Comparison of ENCODE assay signal across 28 cellular contexts in genomic region chr7:136026209-136026608, GRCh38.
"Had no signal": no experiment of that assay in that cellular context is flagged by ENCODE, and none has a peak within 500 bp of the region (broad histone marks: within the 10 kb centered on the region; RNA-seq: fewer than 3 reads in every experiment).

No MANE protein-coding gene starts in this region.

- H3K4me1 ChIP-seq: neural progenitor cell, parathyroid adenoma, psoas muscle, right lobe of liver, stomach, thyroid gland, tibial nerve, upper lobe of right lung, vagina had no signal

- H3K36me3 Mint-ChIP-seq: neural progenitor cell; stimulated activated effector memory CD8-positive, alpha-beta T cell treated with anti-CD3 and anti-CD28 coated beads, Interleukin-12 subunit alpha, Interleukin-12 subunit beta, amount 100 ng/mL, for 72 hours had no signal

- H3K9me3 Mint-ChIP-seq: naive thymus-derived CD4-positive, alpha-beta T cell; natural killer cell; nephron; neural progenitor cell; stimulated activated effector memory CD8-positive, alpha-beta T cell treated with anti-CD3 and anti-CD28 coated beads, Interleukin-12 subunit alpha, Interleukin-12 subunit beta, amount 100 ng/mL, for 72 hours; stimulated activated naive B cell treated with anti-CD40 and anti-IgM and Interleukin-4, amounts not matched to agents 10 μg/mL and 1 μg/mL and 100 μg/mL, for 72 hours; stimulated activated naive CD8-positive, alpha-beta T cell treated with anti-CD3 and anti-CD28 coated beads, Interleukin-15, Interleukin-2, amounts not matched to agents 100 ng/mL and 50 ng/mL, for 24 hours had no signal

- H2AFZ ChIP-seq: neural progenitor cell, parathyroid adenoma had no signal

- H3K79me2 ChIP-seq: parathyroid adenoma had no signal

- H3K4me3 ChIP-seq: neural progenitor cell, ovary, psoas muscle, right lobe of liver, sigmoid colon, stomach, thoracic aorta, thyroid gland, tibial nerve, upper lobe of right lung, vagina had no signal

- H3K27ac Mint-ChIP-seq: naive thymus-derived CD4-positive, alpha-beta T cell; natural killer cell; nephron; neural progenitor cell; progenitor cell of endocrine pancreas; stimulated activated effector memory CD8-positive, alpha-beta T cell treated with anti-CD3 and anti-CD28 coated beads, Interleukin-12 subunit alpha, Interleukin-12 subunit beta, amount 100 ng/mL, for 72 hours; stimulated activated naive B cell treated with anti-CD40 and anti-IgM and Interleukin-4, amounts not matched to agents 10 μg/mL and 1 μg/mL and 100 μg/mL, for 72 hours; stimulated activated naive CD8-positive, alpha-beta T cell treated with anti-CD3 and anti-CD28 coated beads, Interleukin-15, Interleukin-2, amounts not matched to agents 100 ng/mL and 50 ng/mL, for 24 hours had no signal

- H3K9me3 ChIP-seq: ovary, psoas muscle, right lobe of liver, sigmoid colon, stomach, thoracic aorta, thyroid gland, tibial nerve, upper lobe of right lung, vagina had no signal

- H3K27ac ChIP-seq: neural progenitor cell, ovary, parathyroid adenoma, psoas muscle, right lobe of liver, sigmoid colon, stomach, thoracic aorta, thyroid gland, tibial nerve, upper lobe of right lung, vagina had no signal

- H3K4me3 Mint-ChIP-seq: naive thymus-derived CD4-positive, alpha-beta T cell; natural killer cell; nephron; neural progenitor cell; stimulated activated effector memory CD8-positive, alpha-beta T cell treated with anti-CD3 and anti-CD28 coated beads, Interleukin-12 subunit alpha, Interleukin-12 subunit beta, amount 100 ng/mL, for 72 hours; stimulated activated naive B cell treated with anti-CD40 and anti-IgM and Interleukin-4, amounts not matched to agents 10 μg/mL and 1 μg/mL and 100 μg/mL, for 72 hours; stimulated activated naive CD8-positive, alpha-beta T cell treated with anti-CD3 and anti-CD28 coated beads, Interleukin-15, Interleukin-2, amounts not matched to agents 100 ng/mL and 50 ng/mL, for 24 hours had no signal

- H3K36me3 ChIP-seq: neural progenitor cell, ovary, right lobe of liver, sigmoid colon, stomach, thoracic aorta, thyroid gland, tibial nerve, upper lobe of right lung, vagina had no signal

- H3K27me3 ChIP-seq: neural progenitor cell, ovary, right lobe of liver, sigmoid colon, stomach, thyroid gland, tibial nerve, upper lobe of right lung, vagina had no signal

- H3K27me3 Mint-ChIP-seq: stimulated activated naive B cell treated with anti-CD40 and anti-IgM and Interleukin-4, amounts not matched to agents 10 μg/mL and 1 μg/mL and 100 μg/mL, for 72 hours; stimulated activated naive CD8-positive, alpha-beta T cell treated with anti-CD3 and anti-CD28 coated beads, Interleukin-15, Interleukin-2, amounts not matched to agents 100 ng/mL and 50 ng/mL, for 24 hours had no signal

- H3K4me2 ChIP-seq: neural progenitor cell had no signal

- H3K4me1 Mint-ChIP-seq: natural killer cell, neural progenitor cell had no signal

- H3K9ac ChIP-seq: neural progenitor cell, parathyroid adenoma had no signal

- DNase-seq: naive thymus-derived CD4-positive, alpha-beta T cell; natural killer cell; occipital lobe; ovary; posterior cingulate gyrus; psoas muscle; right cardiac atrium; right lobe of liver; sigmoid colon; small intestine; stimulated activated CD4-positive, alpha-beta T cell treated with anti-CD3 and anti-CD28 coated beads, Interleukin-15, amount 100 ng/mL, for 24 hours; stimulated activated CD4-positive, alpha-beta T cell treated with anti-CD3 and anti-CD28 coated beads, Interleukin-2, amount 100 ng/mL, for 24 hours; stimulated activated CD4-positive, alpha-beta T cell treated with anti-CD3 and anti-CD28 coated beads, Interleukin-2, amount 100 ng/mL, for 48 hours; stimulated activated CD4-positive, alpha-beta T cell treated with anti-CD3 and anti-CD28 coated beads, Interleukin-4, amount 100 ng/mL, for 4 hours; stimulated activated naive B cell treated with anti-CD40 and anti-IgM and Interleukin-4, amounts not matched to agents 10 μg/mL and 1 μg/mL and 100 μg/mL, for 72 hours; stimulated activated naive CD4-positive, alpha-beta T cell treated with Interleukin-2 at 50 U/mL for 16 hours; stomach; thyroid gland; upper lobe of right lung had no signal
